1 cellular context compared by ENCODE assay signal in the genomic region with DNA sequence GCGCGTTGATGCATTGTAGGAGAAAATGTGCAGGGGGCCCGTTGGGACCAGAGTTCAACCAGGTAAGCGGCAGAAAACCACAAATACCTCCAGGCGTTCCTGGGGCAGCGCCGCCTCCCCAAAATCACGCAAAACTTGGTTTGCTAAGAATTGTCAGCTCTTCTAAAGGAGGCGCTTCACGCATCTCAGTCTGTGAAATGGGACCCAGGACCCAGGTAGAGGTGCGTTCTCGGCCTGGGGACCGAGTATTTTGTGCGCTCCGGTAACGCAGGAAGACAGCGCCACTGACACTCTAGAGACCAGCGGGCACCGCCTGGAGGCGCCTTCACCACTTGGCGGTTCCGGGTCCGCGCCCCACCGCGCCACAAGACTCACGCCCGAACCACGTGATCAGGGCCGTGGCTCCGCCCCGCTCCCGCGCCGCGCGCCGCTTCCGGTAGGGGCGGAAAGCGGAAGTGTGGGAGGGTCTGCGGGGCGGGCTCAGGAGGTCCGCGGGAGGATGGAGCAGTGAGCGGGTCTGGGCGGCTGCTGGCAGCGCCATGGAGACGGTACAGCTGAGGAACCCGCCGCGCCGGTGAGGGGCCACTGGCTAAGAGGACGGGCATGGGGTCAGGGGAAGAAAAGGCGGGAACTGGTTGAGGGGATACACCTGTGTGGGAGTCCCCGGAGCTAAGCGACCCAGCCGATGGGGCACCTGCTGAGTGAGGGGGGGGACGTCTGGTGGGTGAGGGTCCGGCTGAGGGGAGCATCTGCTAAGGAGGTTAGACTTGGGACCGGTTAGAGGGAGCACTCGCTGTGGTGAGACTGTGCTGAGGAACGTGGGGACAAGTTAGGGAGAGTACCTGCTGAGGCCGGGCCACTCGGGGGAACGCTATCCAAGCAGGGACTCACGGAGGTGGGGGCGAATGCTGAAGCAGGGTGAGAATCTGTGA.
TF ChIP-seq lines count a peak whose summit lies in the region.

A gene (plus strand): TSS at position 483 of the 932 bp plus-strand sequence. CDS start 57 bp downstream, at position 540.

TF ChIP-seq in HEK293, 187 proteins besides CTCF, POLR2A, EP300 and RAD21 (continued from another document and continues in another):
- TF ChIP-seq, protein P1, sequence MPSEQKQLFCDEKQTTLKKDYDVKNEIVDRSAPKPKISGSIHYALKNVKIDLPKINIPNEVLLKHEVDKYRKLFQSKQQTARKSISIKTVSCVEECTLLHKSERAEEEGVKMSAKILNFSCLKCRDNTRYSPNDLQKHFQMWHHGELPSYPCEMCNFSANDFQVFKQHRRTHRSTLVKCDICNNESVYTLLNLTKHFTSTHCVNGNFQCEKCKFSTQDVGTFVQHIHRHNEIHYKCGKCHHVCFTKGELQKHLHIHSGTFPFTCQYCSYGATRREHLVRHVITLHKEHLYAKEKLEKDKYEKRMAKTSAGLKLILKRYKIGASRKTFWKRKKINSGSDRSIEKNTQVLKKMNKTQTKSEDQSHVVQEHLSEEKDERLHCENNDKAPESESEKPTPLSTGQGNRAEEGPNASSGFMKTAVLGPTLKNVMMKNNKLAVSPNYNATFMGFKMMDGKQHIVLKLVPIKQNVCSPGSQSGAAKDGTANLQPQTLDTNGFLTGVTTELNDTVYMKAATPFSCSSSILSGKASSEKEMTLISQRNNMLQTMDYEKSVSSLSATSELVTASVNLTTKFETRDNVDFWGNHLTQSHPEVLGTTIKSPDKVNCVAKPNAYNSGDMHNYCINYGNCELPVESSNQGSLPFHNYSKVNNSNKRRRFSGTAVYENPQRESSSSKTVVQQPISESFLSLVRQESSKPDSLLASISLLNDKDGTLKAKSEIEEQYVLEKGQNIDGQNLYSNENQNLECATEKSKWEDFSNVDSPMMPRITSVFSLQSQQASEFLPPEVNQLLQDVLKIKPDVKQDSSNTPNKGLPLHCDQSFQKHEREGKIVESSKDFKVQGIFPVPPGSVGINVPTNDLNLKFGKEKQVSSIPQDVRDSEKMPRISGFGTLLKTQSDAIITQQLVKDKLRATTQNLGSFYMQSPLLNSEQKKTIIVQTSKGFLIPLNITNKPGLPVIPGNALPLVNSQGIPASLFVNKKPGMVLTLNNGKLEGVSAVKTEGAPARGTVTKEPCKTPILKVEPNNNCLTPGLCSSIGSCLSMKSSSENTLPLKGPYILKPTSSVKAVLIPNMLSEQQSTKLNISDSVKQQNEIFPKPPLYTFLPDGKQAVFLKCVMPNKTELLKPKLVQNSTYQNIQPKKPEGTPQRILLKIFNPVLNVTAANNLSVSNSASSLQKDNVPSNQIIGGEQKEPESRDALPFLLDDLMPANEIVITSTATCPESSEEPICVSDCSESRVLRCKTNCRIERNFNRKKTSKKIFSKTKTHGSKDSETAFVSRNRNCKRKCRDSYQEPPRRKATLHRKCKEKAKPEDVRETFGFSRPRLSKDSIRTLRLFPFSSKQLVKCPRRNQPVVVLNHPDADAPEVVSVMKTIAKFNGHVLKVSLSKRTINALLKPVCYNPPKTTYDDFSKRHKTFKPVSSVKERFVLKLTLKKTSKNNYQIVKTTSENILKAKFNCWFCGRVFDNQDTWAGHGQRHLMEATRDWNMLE (tag by site-specific recombination; conservative IDR thresholded peaks at IDR 0.05; ENCODE audit: low read depth), result peak; percentile 61; the same call in 1 of the 2 replicates
- TF ChIP-seq ZNF621 (tag by site-specific recombination; IDR thresholded peaks at IDR 0.05) (no peak), ZNF341 (tag by site-specific recombination; IDR thresholded peaks at IDR 0.05; ENCODE audit: low read depth) (peak; percentile 98), ZNF146 (tag by site-specific recombination; IDR thresholded peaks at IDR 0.05) (no peak), ZNF701 (tag by site-specific recombination; IDR thresholded peaks at IDR 0.05) (no peak), EGR2 (tag by site-specific recombination; IDR thresholded peaks at IDR 0.05; ENCODE audit: low read depth) (peak; percentile 78), ZNF391 (tag by site-specific recombination; IDR thresholded peaks at IDR 0.05; ENCODE audit: borderline replicate concordance, low read depth) (peak; percentile 15; the same call in 1 of the 2 replicates), ZNF660 (tag by site-specific recombination; IDR thresholded peaks at IDR 0.05) (no peak), ZNF37A (tag by site-specific recombination; IDR thresholded peaks at IDR 0.05) (no peak), WT1 (tag by site-specific recombination; IDR thresholded peaks at IDR 0.05) (peak; percentile 26), ZNF266 (tag by site-specific recombination; IDR thresholded peaks at IDR 0.05; ENCODE audit: low read depth) (no peak), SP3 (tag by site-specific recombination; IDR thresholded peaks at IDR 0.05) (peak; percentile 97), ZNF544 (tag by site-specific recombination; IDR thresholded peaks at IDR 0.05) (no peak), ZNF211 (tag by site-specific recombination; IDR thresholded peaks at IDR 0.05; ENCODE audit: low read depth) (no peak), BCL11A (tag by site-specific recombination; IDR thresholded peaks at IDR 0.05; ENCODE audit: low read depth) (no peak), ZNF76 (tag by site-specific recombination; IDR thresholded peaks at IDR 0.05; ENCODE audit: borderline replicate concordance, low read depth) (peak; percentile 54; the same call in 1 of the 2 replicates), ZBTB7A (tag by site-specific recombination; IDR thresholded peaks at IDR 0.05; ENCODE audit: low read depth) (peak; percentile 97), ZNF529 (tag by site-specific recombination; IDR thresholded peaks at IDR 0.05; ENCODE audit: insufficient replicate concordance) (no peak), ZFP41 (tag by site-specific recombination; IDR thresholded peaks at IDR 0.05; ENCODE audit: borderline replicate concordance) (no peak), ZNF555 (tag by site-specific recombination; conservative IDR thresholded peaks at IDR 0.05) (no peak), KLF8 (tag by site-specific recombination; IDR thresholded peaks at IDR 0.05) (peak; percentile 91), ZNF664 (tag by site-specific recombination; IDR thresholded peaks at IDR 0.05) (no peak), KLF16 (tag by site-specific recombination; IDR thresholded peaks at IDR 0.05) (peak; percentile 77), PRDM1 (tag by site-specific recombination; IDR thresholded peaks at IDR 0.05) (no peak), ZNF571 (tag by site-specific recombination; IDR thresholded peaks at IDR 0.05) (no peak), ZNF324 (tag by site-specific recombination; IDR thresholded peaks at IDR 0.05) (0 out of 2 replicates have a peak, but pooled peaks have one; percentile 15), ZNF843 (tag by site-specific recombination; IDR thresholded peaks at IDR 0.05) (no peak), ZSCAN16 (tag by site-specific recombination; IDR thresholded peaks at IDR 0.05) (no peak), ZNF623 (tag by site-specific recombination; IDR thresholded peaks at IDR 0.05) (no peak), ZNF48 (tag by site-specific recombination; IDR thresholded peaks at IDR 0.05) (no peak), ZNF433 (tag by site-specific recombination; IDR thresholded peaks at IDR 0.05; ENCODE audit: low read depth) (no peak), ZFHX2 (tag by site-specific recombination; conservative IDR thresholded peaks at IDR 0.05) (peak; percentile 87), ZNF600 (tag by site-specific recombination; IDR thresholded peaks at IDR 0.05) (no peak), ZNF335 (tag by site-specific recombination; conservative IDR thresholded peaks at IDR 0.05) (peak; percentile 88), ZNF184 (tag by site-specific recombination; IDR thresholded peaks at IDR 0.05) (0 out of 2 replicates have a peak, but pooled peaks have one; percentile 25), YY2 (tag by site-specific recombination; IDR thresholded peaks at IDR 0.05) (no peak), ZNF394 (tag by site-specific recombination; IDR thresholded peaks at IDR 0.05; ENCODE audit: borderline replicate concordance) (no peak; the same call in 1 of the 2 replicates), KLF7 (tag by site-specific recombination; IDR thresholded peaks at IDR 0.05; ENCODE audit: borderline replicate concordance) (peak; percentile 60; the same call in 1 of the 2 replicates), GLI4 (tag by site-specific recombination; IDR thresholded peaks at IDR 0.05) (no peak), SCRT2 (tag by site-specific recombination; IDR thresholded peaks at IDR 0.05) (peak; percentile 57; the same call in 1 of the 2 replicates), BCL11B (tag by site-specific recombination; IDR thresholded peaks at IDR 0.05; ENCODE audit: low read depth) (no peak), ZNF777 (tag by site-specific recombination; IDR thresholded peaks at IDR 0.05; ENCODE audit: borderline replicate concordance) (no peak)
- TF ChIP-seq, protein P2, sequence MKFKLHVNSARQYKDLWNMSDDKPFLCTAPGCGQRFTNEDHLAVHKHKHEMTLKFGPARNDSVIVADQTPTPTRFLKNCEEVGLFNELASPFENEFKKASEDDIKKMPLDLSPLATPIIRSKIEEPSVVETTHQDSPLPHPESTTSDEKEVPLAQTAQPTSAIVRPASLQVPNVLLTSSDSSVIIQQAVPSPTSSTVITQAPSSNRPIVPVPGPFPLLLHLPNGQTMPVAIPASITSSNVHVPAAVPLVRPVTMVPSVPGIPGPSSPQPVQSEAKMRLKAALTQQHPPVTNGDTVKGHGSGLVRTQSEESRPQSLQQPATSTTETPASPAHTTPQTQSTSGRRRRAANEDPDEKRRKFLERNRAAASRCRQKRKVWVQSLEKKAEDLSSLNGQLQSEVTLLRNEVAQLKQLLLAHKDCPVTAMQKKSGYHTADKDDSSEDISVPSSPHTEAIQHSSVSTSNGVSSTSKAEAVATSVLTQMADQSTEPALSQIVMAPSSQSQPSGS (tag by site-specific recombination; IDR thresholded peaks at IDR 0.05; ENCODE audit: low read depth), result no peak
- TF ChIP-seq, protein P3, sequence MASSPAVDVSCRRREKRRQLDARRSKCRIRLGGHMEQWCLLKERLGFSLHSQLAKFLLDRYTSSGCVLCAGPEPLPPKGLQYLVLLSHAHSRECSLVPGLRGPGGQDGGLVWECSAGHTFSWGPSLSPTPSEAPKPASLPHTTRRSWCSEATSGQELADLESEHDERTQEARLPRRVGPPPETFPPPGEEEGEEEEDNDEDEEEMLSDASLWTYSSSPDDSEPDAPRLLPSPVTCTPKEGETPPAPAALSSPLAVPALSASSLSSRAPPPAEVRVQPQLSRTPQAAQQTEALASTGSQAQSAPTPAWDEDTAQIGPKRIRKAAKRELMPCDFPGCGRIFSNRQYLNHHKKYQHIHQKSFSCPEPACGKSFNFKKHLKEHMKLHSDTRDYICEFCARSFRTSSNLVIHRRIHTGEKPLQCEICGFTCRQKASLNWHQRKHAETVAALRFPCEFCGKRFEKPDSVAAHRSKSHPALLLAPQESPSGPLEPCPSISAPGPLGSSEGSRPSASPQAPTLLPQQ (tag by site-specific recombination; IDR thresholded peaks at IDR 0.05), result peak; percentile 60; the same call in 1 of the 2 replicates
- TF ChIP-seq, protein P4, sequence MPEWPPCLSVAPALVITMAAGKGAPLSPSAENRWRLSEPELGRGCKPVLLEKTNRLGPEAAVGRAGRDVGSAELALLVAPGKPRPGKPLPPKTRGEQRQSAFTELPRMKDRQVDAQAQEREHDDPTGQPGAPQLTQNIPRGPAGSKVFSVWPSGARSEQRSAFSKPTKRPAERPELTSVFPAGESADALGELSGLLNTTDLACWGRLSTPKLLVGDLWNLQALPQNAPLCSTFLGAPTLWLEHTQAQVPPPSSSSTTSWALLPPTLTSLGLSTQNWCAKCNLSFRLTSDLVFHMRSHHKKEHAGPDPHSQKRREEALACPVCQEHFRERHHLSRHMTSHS (tag by site-specific recombination; IDR thresholded peaks at IDR 0.05), result no peak
- TF ChIP-seq, protein P5, sequence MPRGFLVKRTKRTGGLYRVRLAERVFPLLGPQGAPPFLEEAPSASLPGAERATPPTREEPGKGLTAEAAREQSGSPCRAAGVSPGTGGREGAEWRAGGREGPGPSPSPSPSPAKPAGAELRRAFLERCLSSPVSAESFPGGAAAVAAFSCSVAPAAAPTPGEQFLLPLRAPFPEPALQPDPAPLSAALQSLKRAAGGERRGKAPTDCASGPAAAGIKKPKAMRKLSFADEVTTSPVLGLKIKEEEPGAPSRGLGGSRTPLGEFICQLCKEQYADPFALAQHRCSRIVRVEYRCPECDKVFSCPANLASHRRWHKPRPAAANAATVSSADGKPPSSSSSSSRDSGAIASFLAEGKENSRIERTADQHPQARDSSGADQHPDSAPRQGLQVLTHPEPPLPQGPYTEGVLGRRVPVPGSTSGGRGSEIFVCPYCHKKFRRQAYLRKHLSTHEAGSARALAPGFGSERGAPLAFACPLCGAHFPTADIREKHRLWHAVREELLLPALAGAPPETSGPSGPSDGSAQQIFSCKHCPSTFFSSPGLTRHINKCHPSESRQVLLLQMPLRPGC (tag by site-specific recombination; IDR thresholded peaks at IDR 0.05), result no peak
- TF ChIP-seq, protein P6, sequence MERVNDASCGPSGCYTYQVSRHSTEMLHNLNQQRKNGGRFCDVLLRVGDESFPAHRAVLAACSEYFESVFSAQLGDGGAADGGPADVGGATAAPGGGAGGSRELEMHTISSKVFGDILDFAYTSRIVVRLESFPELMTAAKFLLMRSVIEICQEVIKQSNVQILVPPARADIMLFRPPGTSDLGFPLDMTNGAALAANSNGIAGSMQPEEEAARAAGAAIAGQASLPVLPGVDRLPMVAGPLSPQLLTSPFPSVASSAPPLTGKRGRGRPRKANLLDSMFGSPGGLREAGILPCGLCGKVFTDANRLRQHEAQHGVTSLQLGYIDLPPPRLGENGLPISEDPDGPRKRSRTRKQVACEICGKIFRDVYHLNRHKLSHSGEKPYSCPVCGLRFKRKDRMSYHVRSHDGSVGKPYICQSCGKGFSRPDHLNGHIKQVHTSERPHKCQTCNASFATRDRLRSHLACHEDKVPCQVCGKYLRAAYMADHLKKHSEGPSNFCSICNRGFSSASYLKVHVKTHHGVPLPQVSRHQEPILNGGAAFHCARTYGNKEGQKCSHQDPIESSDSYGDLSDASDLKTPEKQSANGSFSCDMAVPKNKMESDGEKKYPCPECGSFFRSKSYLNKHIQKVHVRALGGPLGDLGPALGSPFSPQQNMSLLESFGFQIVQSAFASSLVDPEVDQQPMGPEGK (tag by site-specific recombination; IDR thresholded peaks at IDR 0.05), result peak; percentile 66
- TF ChIP-seq, protein P7, sequence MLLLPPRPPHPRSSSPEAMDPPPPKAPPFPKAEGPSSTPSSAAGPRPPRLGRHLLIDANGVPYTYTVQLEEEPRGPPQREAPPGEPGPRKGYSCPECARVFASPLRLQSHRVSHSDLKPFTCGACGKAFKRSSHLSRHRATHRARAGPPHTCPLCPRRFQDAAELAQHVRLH (tag by site-specific recombination; IDR thresholded peaks at IDR 0.05), result no peak
